26 cellular contexts compared by ENCODE assay signal in genomic region chr14:103164786-103165185, GRCh38. TPM values are rescaled to one million over a fixed set of nuclear protein-coding genes. Genes with fewer than 3 reads are reported as not detected.
"Had no signal": no experiment of that assay in that cellular context is flagged by ENCODE, and none has a peak within 500 bp of the region (broad histone marks: within the 10 kb centered on the region; RNA-seq: fewer than 3 reads in every experiment).

No MANE protein-coding gene starts in this region.

- H3K27ac ChIP-seq: esophagus squamous epithelium, left lung, neutrophil, psoas muscle, sigmoid colon, skin epidermis, thoracic aorta, tibial nerve, upper lobe of left lung had no signal

- H3K9me3 Mint-ChIP-seq: effector memory CD8-positive, alpha-beta T cell; stimulated activated naive CD8-positive, alpha-beta T cell treated with anti-CD3 and anti-CD28 coated beads, Interleukin-15, Interleukin-2, amounts not matched to agents 100 ng/mL and 50 ng/mL, for 24 hours had no signal

- H3K4me3 ChIP-seq: esophagus squamous epithelium, left lung, psoas muscle, sigmoid colon, skin epidermis, thoracic aorta, tibial nerve, upper lobe of left lung had no signal

- ATAC-seq: effector memory CD8-positive, alpha-beta T cell; left cardiac atrium; left lung; naive thymus-derived CD8-positive, alpha-beta T cell; psoas muscle; right cardiac atrium; stimulated activated naive B cell treated with anti-CD40 and anti-IgM and Interleukin-4, amounts not matched to agents 10 μg/mL and 1 μg/mL and 100 μg/mL, for 72 hours had no signal

- DNase-seq: cortex of kidney; effector memory CD8-positive, alpha-beta T cell; erythroblast; esophagus squamous epithelium; foreskin melanocyte; hypothalamus; immature natural killer cell; left cardiac atrium; left lung; mesendoderm; naive thymus-derived CD8-positive, alpha-beta T cell; psoas muscle; right cardiac atrium; sigmoid colon; stimulated activated CD4-positive, alpha-beta T cell treated with anti-CD3 and anti-CD28 coated beads, Interleukin-15, amount 100 ng/mL, for 24 hours; stimulated activated CD4-positive, alpha-beta T cell treated with anti-CD3 and anti-CD28 coated beads, Interleukin-2, amount 100 ng/mL, for 48 hours; stimulated activated naive B cell treated with anti-CD40 and anti-IgM and Interleukin-4, amounts not matched to agents 10 μg/mL and 1 μg/mL and 100 μg/mL, for 72 hours had no signal

- H3K36me3 Mint-ChIP-seq: immature natural killer cell; stimulated activated naive B cell treated with anti-CD40 and anti-IgM and Interleukin-4, amounts not matched to agents 10 μg/mL and 1 μg/mL and 100 μg/mL, for 72 hours had no signal

- H3K4me1 ChIP-seq: left lung, psoas muscle, sigmoid colon, upper lobe of left lung had no signal

- H3K27ac Mint-ChIP-seq: effector memory CD8-positive, alpha-beta T cell; immature natural killer cell; stimulated activated naive B cell treated with anti-CD40 and anti-IgM and Interleukin-4, amounts not matched to agents 10 μg/mL and 1 μg/mL and 100 μg/mL, for 72 hours; stimulated activated naive CD8-positive, alpha-beta T cell treated with anti-CD3 and anti-CD28 coated beads, Interleukin-15, Interleukin-2, amounts not matched to agents 100 ng/mL and 50 ng/mL, for 24 hours had no signal

- FAIRE-seq: endometrium, keratinocyte, urothelium cell line had no signal

- H3K4me3 Mint-ChIP-seq: effector memory CD8-positive, alpha-beta T cell; immature natural killer cell; naive thymus-derived CD8-positive, alpha-beta T cell; stimulated activated naive B cell treated with anti-CD40 and anti-IgM and Interleukin-4, amounts not matched to agents 10 μg/mL and 1 μg/mL and 100 μg/mL, for 72 hours; stimulated activated naive CD8-positive, alpha-beta T cell treated with anti-CD3 and anti-CD28 coated beads, Interleukin-15, Interleukin-2, amounts not matched to agents 100 ng/mL and 50 ng/mL, for 24 hours had no signal

- H3K36me3 ChIP-seq: esophagus squamous epithelium, left lung, neutrophil, sigmoid colon, thoracic aorta, tibial nerve, upper lobe of left lung had no signal

- H3K4me1 Mint-ChIP-seq: immature natural killer cell; stimulated activated naive B cell treated with anti-CD40 and anti-IgM and Interleukin-4, amounts not matched to agents 10 μg/mL and 1 μg/mL and 100 μg/mL, for 72 hours had no signal

- H3K27me3 Mint-ChIP-seq: naive thymus-derived CD8-positive, alpha-beta T cell; stimulated activated naive CD8-positive, alpha-beta T cell treated with anti-CD3 and anti-CD28 coated beads, Interleukin-15, Interleukin-2, amounts not matched to agents 100 ng/mL and 50 ng/mL, for 24 hours had no signal

- H3K9me3 ChIP-seq: psoas muscle had no signal

- H3K27me3 ChIP-seq: left lung, tibial nerve, upper lobe of left lung had no signal

RNA-seq across cellular contexts. Expression of gene TNFAIP2, which starts 41.5 kb away (rescaled TPM):
- polyA plus RNA-seq: naive thymus-derived CD8-positive, alpha-beta T cell had no signal
